In genomic region chr7:54841772-54842707, GRCh38 we compare ENCODE assay signal across 8 cellular contexts.
DNase-seq lines count a peak whose midpoint lies in the region; ATAC-seq and TF ChIP-seq lines count a peak whose summit lies in the region.

No MANE protein-coding gene starts in this region.

- H3K9me3 ChIP-seq in A673 (ENCODE audit: low read depth, low read length, poor library complexity, severe bottlenecking) (no peaks in the 10 kb centered on the region), right cardiac atrium (ENCODE audit: control insufficient read depth, low read length) (no peaks in the 10 kb centered on the region)

- ATAC-seq in right cardiac atrium (peak; percentile 68 to 76), HG03565 (IDR thresholded peaks at IDR 0.05; ENCODE audit: unreplicated experiment) (no peak)

- no peaks in the 10 kb centered on the region for H3K36me3 ChIP-seq in A673 (ENCODE audit: insufficient read depth, low read length, poor library complexity, severe bottlenecking)

- CTCF ChIA-PET in A673 (lab: Charles Lee) = no interaction called here

- H3K27ac ChIP-seq in A673 (ENCODE audit: low read depth, low read length, poor library complexity, severe bottlenecking) = no peak overlapping the region
- no peak overlapping the region for H3K27ac ChIP-seq in right cardiac atrium (ENCODE audit: low read length)

- TF ChIP-seq CTCF in A673 (conservative IDR thresholded peaks at IDR 0.05; ENCODE audit: low read depth, low read length) = 0 out of 2 replicates have a peak, but pooled peaks have one; percentile 26
- peak; percentile 39 for TF ChIP-seq CTCF in GM20000 (IDR thresholded peaks at IDR 0.05; ENCODE audit: extremely low read depth, missing control alignments)

- POLR2A ChIA-PET in A673 (lab: Charles Lee; ENCODE audit: low non-redundant PET) = no interaction called here

- WGBS in right cardiac atrium = 30% methylated on average over 8 of the region's 8 CpGs

- DNase-seq in A673 (ENCODE audit: low spot score) (no peak), GM20000 (ENCODE audit: low spot score) (no peak), SK-N-DZ (ENCODE audit: low spot score) (peak; percentile 29), right cardiac atrium (peak; percentile 29 to 83 (median 68)), nucleus accumbens (lab: John Stamatoyannopoulos, UW) (no peak), cerebellar nuclear complex (lab: John Stamatoyannopoulos, UW) (no peak), HPDE6-E6E7 (ENCODE audit: extremely low spot score) (no peak)

- no TSS peak for BruUV-seq in A673 (replicated peaks; lab: Mats Ljungman, UMichigan)

- H3K27me3 ChIP-seq in A673 (replicated peaks; ENCODE audit: insufficient read depth, low read depth, low read length, poor library complexity) = no peaks in the 10 kb centered on the region
- no peaks in the 10 kb centered on the region for H3K27me3 ChIP-seq in right cardiac atrium (ENCODE audit: control insufficient read depth, insufficient read depth)

- H3K4me3 ChIP-seq in A673 (ENCODE audit: low read depth, low read length, poor library complexity, severe bottlenecking) = no peak overlapping the region
- H3K4me3 ChIP-seq in right cardiac atrium (ENCODE audit: low read length) = no peak overlapping the region

- H3K4me1 ChIP-seq in A673 (ENCODE audit: insufficient read depth, low read length, poor library complexity, severe bottlenecking) (no peaks in the 10 kb centered on the region), right cardiac atrium (ENCODE audit: control insufficient read depth, insufficient read depth, low read length) (peaks cover 5% of the 10 kb centered on the region)

- intact Hi-C loops in A673 (cut with micrococcal nuclease; ENCODE audit: unreplicated experiment) = no loop called here
- intact Hi-C loops in right cardiac atrium (cut with DNase I) = loop anchor here in 1 of 4 donors (10.0 kb wide), 1 partner anchor 57 kb away; no protein-coding TSS in a partner anchor

Comparison
In these comparisons a context has a peak if more than half of its experiments do, and no peak if none do; other contexts are left out.
1. DNase-seq: peak in SK-N-DZ (single experiment) and right cardiac atrium (3 of 3); none in A673 (single experiment), GM20000 (single experiment), nucleus accumbens (0 of 56), cerebellar nuclear complex (0 of 2) and HPDE6-E6E7 (single experiment).